2 cellular contexts compared by ENCODE assay signal in genomic region chr15:34759347-34759746, GRCh38.
TF ChIP-seq lines count a peak whose summit lies in the region.

No MANE protein-coding gene starts in this region.

TF ChIP-seq in SK-N-SH, 30 proteins besides CTCF, POLR2A, EP300 and RAD21:
- TF ChIP-seq, protein P1, sequence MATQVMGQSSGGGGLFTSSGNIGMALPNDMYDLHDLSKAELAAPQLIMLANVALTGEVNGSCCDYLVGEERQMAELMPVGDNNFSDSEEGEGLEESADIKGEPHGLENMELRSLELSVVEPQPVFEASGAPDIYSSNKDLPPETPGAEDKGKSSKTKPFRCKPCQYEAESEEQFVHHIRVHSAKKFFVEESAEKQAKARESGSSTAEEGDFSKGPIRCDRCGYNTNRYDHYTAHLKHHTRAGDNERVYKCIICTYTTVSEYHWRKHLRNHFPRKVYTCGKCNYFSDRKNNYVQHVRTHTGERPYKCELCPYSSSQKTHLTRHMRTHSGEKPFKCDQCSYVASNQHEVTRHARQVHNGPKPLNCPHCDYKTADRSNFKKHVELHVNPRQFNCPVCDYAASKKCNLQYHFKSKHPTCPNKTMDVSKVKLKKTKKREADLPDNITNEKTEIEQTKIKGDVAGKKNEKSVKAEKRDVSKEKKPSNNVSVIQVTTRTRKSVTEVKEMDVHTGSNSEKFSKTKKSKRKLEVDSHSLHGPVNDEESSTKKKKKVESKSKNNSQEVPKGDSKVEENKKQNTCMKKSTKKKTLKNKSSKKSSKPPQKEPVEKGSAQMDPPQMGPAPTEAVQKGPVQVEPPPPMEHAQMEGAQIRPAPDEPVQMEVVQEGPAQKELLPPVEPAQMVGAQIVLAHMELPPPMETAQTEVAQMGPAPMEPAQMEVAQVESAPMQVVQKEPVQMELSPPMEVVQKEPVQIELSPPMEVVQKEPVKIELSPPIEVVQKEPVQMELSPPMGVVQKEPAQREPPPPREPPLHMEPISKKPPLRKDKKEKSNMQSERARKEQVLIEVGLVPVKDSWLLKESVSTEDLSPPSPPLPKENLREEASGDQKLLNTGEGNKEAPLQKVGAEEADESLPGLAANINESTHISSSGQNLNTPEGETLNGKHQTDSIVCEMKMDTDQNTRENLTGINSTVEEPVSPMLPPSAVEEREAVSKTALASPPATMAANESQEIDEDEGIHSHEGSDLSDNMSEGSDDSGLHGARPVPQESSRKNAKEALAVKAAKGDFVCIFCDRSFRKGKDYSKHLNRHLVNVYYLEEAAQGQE (IDR thresholded peaks at IDR 0.05; ENCODE audit: low read depth, low read length) = peak; percentile 56; the same call in 1 of the 2 replicates
- TF ChIP-seq MXI1 (IDR thresholded peaks at IDR 0.05; ENCODE audit: low read depth, low read length) = no peak
- no peak for TF ChIP-seq FOSL2 (IDR thresholded peaks at IDR 0.05; ENCODE audit: borderline replicate concordance, low read depth)
- TF ChIP-seq, protein P2, sequence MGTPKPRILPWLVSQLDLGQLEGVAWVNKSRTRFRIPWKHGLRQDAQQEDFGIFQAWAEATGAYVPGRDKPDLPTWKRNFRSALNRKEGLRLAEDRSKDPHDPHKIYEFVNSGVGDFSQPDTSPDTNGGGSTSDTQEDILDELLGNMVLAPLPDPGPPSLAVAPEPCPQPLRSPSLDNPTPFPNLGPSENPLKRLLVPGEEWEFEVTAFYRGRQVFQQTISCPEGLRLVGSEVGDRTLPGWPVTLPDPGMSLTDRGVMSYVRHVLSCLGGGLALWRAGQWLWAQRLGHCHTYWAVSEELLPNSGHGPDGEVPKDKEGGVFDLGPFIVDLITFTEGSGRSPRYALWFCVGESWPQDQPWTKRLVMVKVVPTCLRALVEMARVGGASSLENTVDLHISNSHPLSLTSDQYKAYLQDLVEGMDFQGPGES (IDR thresholded peaks at IDR 0.05; ENCODE audit: low read depth, low read length) = no peak
- TF ChIP-seq SIN3A (IDR thresholded peaks at IDR 0.05; ENCODE audit: borderline replicate concordance, low read depth, low read length) = no peak
- no peak for TF ChIP-seq RXRA (IDR thresholded peaks at IDR 0.05; ENCODE audit: borderline replicate concordance, low read depth)
- TF ChIP-seq RFX5 (IDR thresholded peaks at IDR 0.05; ENCODE audit: low read length) = no peak

TF ChIP-seq in SK-N-SH treated with all-trans-retinoic acid at 6 μM for 48 hours, 23 proteins besides CTCF, POLR2A, EP300 and RAD21 (continued from another document):
- TF ChIP-seq ZNF565 (CRISPR knock-in tag; conservative IDR thresholded peaks at IDR 0.05; ENCODE audit: low read depth) (no peak), PPARA (CRISPR knock-in tag; IDR thresholded peaks at IDR 0.05; ENCODE audit: borderline replicate concordance) (no peak)
